ENCODE assay signal across 8 cellular contexts in genomic region chr10:73247509-73248258, GRCh38. TPM values are rescaled to one million over a fixed set of nuclear protein-coding genes. Genes with fewer than 3 reads are reported as not detected.
DNase-seq lines count a peak whose midpoint lies in the region; ATAC-seq and TF ChIP-seq lines count a peak whose summit lies in the region.

No MANE protein-coding gene starts in this region.

- H3K4me1 Mint-ChIP-seq in activated CD4-positive, alpha-beta T cell treated with anti-CD3 and anti-CD28 coated beads for 36 hours, result peaks cover 57% of the 10 kb centered on the region

- intact Hi-C loops in activated CD4-positive, alpha-beta T cell treated with anti-CD3 and anti-CD28 coated beads for 36 hours (cut with DNase I, micrococcal nuclease), result loop anchor here (1.0 to 10.0 kb wide), 15 partner anchors 79 to 1965 kb away; partner anchors contain the start of genes P4HA1 (in 2 of the 2), ANAPC16 (in 1 of the 2), ANXA7 (in 1 of the 2) and ASCC1 (in 1 of the 2)

- H3K27ac Mint-ChIP-seq in activated CD4-positive, alpha-beta T cell treated with anti-CD3 and anti-CD28 coated beads for 36 hours, result peak overlapping the region; percentile 97

- H3K9me3 Mint-ChIP-seq in activated CD4-positive, alpha-beta T cell treated with anti-CD3 and anti-CD28 coated beads for 36 hours (ENCODE audit: low read depth), result no peaks in the 10 kb centered on the region

- H3K9me3 ChIP-seq in iPS DF 6.9 (ENCODE audit: control insufficient read depth, insufficient read depth, low read length), result no peaks in the 10 kb centered on the region

- H3K36me3 Mint-ChIP-seq in activated CD4-positive, alpha-beta T cell treated with anti-CD3 and anti-CD28 coated beads for 36 hours (ENCODE audit: low read depth), result peaks cover 82% of the 10 kb centered on the region

- ATAC-seq in activated CD4-positive, alpha-beta T cell treated with anti-CD3 and anti-CD28 coated beads for 36 hours, result no peak

- H3K27me3 ChIP-seq in iPS DF 6.9 (ENCODE audit: control insufficient read depth, insufficient read depth, low read length), result no peaks in the 10 kb centered on the region

- H3K36me3 ChIP-seq in iPS DF 6.9 (ENCODE audit: control insufficient read depth, insufficient read depth, low read length), result peaks cover 10% of the 10 kb centered on the region; the same call in 1 of the 2 replicates

- CTCF ChIA-PET in activated CD4-positive, alpha-beta T cell treated with anti-CD3 and anti-CD28 coated beads for 36 hours (lab: Charles Lee), result interaction anchor here (0.6 to 1.5 kb wide), 3 partner anchors 12 to 1550 kb away, joined by 3 to 8 read pairs (median 4); no protein-coding TSS in a partner anchor

- WGBS in iPS DF 6.9 (ENCODE audit: insufficient coverage, insufficient read length), result no CpG with 5 or more reads among the region's 4 CpGs

- DNase-seq in activated CD4-positive, alpha-beta T cell treated with anti-CD3 and anti-CD28 coated beads for 36 hours, result peak; percentile 20
- DNase-seq in activated CD4-positive, alpha-beta T cell treated with anti-CD3 and anti-CD28 coated beads, Interleukin-2, amount 50 U/mL, for 48 hours, result no peak
- DNase-seq in iPS DF 6.9 (ENCODE audit: low read depth, low spot score) (no peak), substantia nigra (lab: John Stamatoyannopoulos, UW) (no peak), GM03348 (ENCODE audit: low spot score) (no peak), amniotic stem cell (lab: John Stamatoyannopoulos, UW) (no peak)
- DNase-seq in effector CD8-positive, alpha-beta T cell (lab: John Stamatoyannopoulos, UW), result no peak

- no peak for TF ChIP-seq CTCF in WI38 (IDR thresholded peaks at IDR 0.05; ENCODE audit: low read depth, low read length)

- no peaks in the 10 kb centered on the region for H3K27me3 Mint-ChIP-seq in activated CD4-positive, alpha-beta T cell treated with anti-CD3 and anti-CD28 coated beads for 36 hours

- H3K4me3 ChIP-seq in WI38 (ENCODE audit: low read depth, low read length), result peak overlapping the region; percentile 90
- H3K4me3 ChIP-seq in iPS DF 6.9 (ENCODE audit: low read length), result peak overlapping the region; percentile 81; the same call in 1 of the 2 replicates

- POLR2A ChIA-PET in activated CD4-positive, alpha-beta T cell treated with anti-CD3 and anti-CD28 coated beads for 36 hours (lab: Charles Lee), result interaction anchor here (0.7 to 3.3 kb wide), 8 partner anchors 8 to 1720 kb away, joined by 3 to 21 read pairs (median 6); partner anchors contain the start of genes P4HA1 and PPP3CB

- peak overlapping the region; percentile 99 for H3K4me3 Mint-ChIP-seq in activated CD4-positive, alpha-beta T cell treated with anti-CD3 and anti-CD28 coated beads for 36 hours

- peaks cover 2% of the 10 kb centered on the region; the same call in 1 of the 2 replicates for H3K4me1 ChIP-seq in iPS DF 6.9 (ENCODE audit: control insufficient read depth, insufficient read depth, low read length)

- no peak overlapping the region for H3K27ac ChIP-seq in iPS DF 6.9 (ENCODE audit: low read length)
- H3K27ac ChIP-seq in substantia nigra (ENCODE audit: low read depth, low read length, poor library complexity, severe bottlenecking), result peak overlapping the region; percentile 16

RNA-seq across cellular contexts. Expression of gene DNAJC9, which starts 0.6 kb away (rescaled TPM):
- 10 to 100 TPM; 36.9 to 45.4 TPM for total RNA-seq in activated CD4-positive, alpha-beta T cell treated with anti-CD3 and anti-CD28 coated beads for 36 hours

RNA-seq across cellular contexts. Expression of gene MRPS16, which starts 4.8 kb away (rescaled TPM):
- 100 to 1,000 TPM; 123 to 138 TPM for total RNA-seq in activated CD4-positive, alpha-beta T cell treated with anti-CD3 and anti-CD28 coated beads for 36 hours
